ENCODE assay signal across 19 cellular contexts in genomic region chr7:41098846-41099245, GRCh38.
A peak's percentile ranks its signal among the peaks of the same experiment; 100 is the strongest.
DNase-seq lines count a peak whose midpoint lies in the region; ATAC-seq, FAIRE-seq and TF ChIP-seq lines count a peak whose summit lies in the region.
"Had no signal": no experiment of that assay in that cellular context is flagged by ENCODE, and none has a peak within 500 bp of the region (broad histone marks: within the 10 kb centered on the region; RNA-seq: fewer than 3 reads in every experiment).

No MANE protein-coding gene starts in this region.

- no peak overlapping the region for H2BK5ac ChIP-seq in neuronal stem cell (ENCODE audit: low read length)

- FAIRE-seq in GM12892 (lab: Jason Lieb, UNC) (peak; percentile 14), bronchial epithelial cell (lab: Jason Lieb, UNC) (peak; percentile 18)
- FAIRE-seq: A549, D721Med, GM19239, H1 had no signal

- DNase-seq in GM12892 (ENCODE audit: insufficient read length) (no peak), PC-9 (no peak), bronchial epithelial cell (ENCODE audit: low read depth) (no peak), neuronal stem cell (ENCODE audit: low spot score) (no peak), activated T-cell treated with anti-CD3 and anti-CD28 coated beads for 4 hours (no peak), pons (ENCODE audit: low spot score) (no peak), left cardiac atrium (no peak)
- DNase-seq: CD8-positive, alpha-beta T cell; COR-L47; DMS153; DMS79 treated with DMSO at 0.1 percent for 48 hours; GDM1 had no signal

- no peak overlapping the region for H2BK15ac ChIP-seq in neuronal stem cell (ENCODE audit: low read length)

- no peaks in the 10 kb centered on the region for H4K20me1 ChIP-seq in PC-9 (ENCODE audit: insufficient read depth)

- H3F3A ChIP-seq in PC-9 (ENCODE audit: insufficient read depth, low read depth): no peaks in the 10 kb centered on the region

- H3K14ac ChIP-seq in neuronal stem cell (ENCODE audit: low read length): no peak overlapping the region

- no peak overlapping the region for H3K4me2 ChIP-seq in PC-9
- no peak overlapping the region for H3K4me2 ChIP-seq in neuronal stem cell (ENCODE audit: insufficient read depth, low read length, poor library complexity, severe bottlenecking)
- H3K4me2 ChIP-seq: A549 had no signal

- no CpG with 5 or more reads among the region's 5 CpGs for WGBS in neuronal stem cell (ENCODE audit: extremely low coverage in 2 of 2, insufficient read length in 2 of 2, insufficient replicate concordance in 1 of 2), 2 donors

- CTCF ChIA-PET in PC-9 (lab: Charles Lee): no interaction called here

- TF ChIP-seq POLR2A in GM12892 (IDR thresholded peaks at IDR 0.05; ENCODE audit: low read depth, low read length): no peak

- H2AK5ac ChIP-seq in neuronal stem cell (ENCODE audit: low read depth, low read length): no peak overlapping the region

- H2BK12ac ChIP-seq in neuronal stem cell (ENCODE audit: low read length): no peak overlapping the region

- H3K27me3 ChIP-seq in PC-9 (ENCODE audit: insufficient read depth, low read depth) (no peaks in the 10 kb centered on the region), bronchial epithelial cell (ENCODE audit: control insufficient read depth, insufficient read depth, low read length) (no peaks in the 10 kb centered on the region), neuronal stem cell (ENCODE audit: control insufficient read depth in 3 of 3, insufficient read depth in 3 of 3, low read depth in 1 of 3, low read length in 3 of 3) (no peaks in the 10 kb centered on the region)

- no peaks in the 10 kb centered on the region for H3K9me2 ChIP-seq in PC-9 (ENCODE audit: insufficient read depth)

- H3K36me3 ChIP-seq in PC-9 (ENCODE audit: low read depth) (no peaks in the 10 kb centered on the region), bronchial epithelial cell (ENCODE audit: control insufficient read depth, insufficient read depth, low read length) (no peaks in the 10 kb centered on the region), neuronal stem cell (replicated peaks in 1 of 2; ENCODE audit: control insufficient read depth in 2 of 2, insufficient read depth in 2 of 2, low read length in 2 of 2) (no peaks in the 10 kb centered on the region)
- H3K36me3 ChIP-seq: HAP-1 had no signal

- POLR2A ChIA-PET in PC-9 (lab: Charles Lee; ENCODE audit: unreplicated experiment): interaction anchor here (0.6 to 0.9 kb wide), 2 partner anchors 9 to 143 kb away, joined by 3 to 5 read pairs; no protein-coding TSS in a partner anchor

- H3K9me3 ChIP-seq in PC-9 (ENCODE audit: insufficient read depth, low read depth): peaks cover 32% of the 10 kb centered on the region
- H3K9me3 ChIP-seq in neuronal stem cell (replicated peaks in 1 of 2; ENCODE audit: control insufficient read depth in 2 of 2, insufficient read depth in 1 of 2, low read depth in 1 of 2, low read length in 2 of 2): no peaks in the 10 kb centered on the region
- H3K9me3 ChIP-seq: A549, HAP-1 had no signal

- H4K8ac ChIP-seq in neuronal stem cell (ENCODE audit: low read depth, low read length): no peak overlapping the region

- no peaks in the 10 kb centered on the region for H3K79me1 ChIP-seq in neuronal stem cell (ENCODE audit: low read depth, low read length)

- H2AFZ ChIP-seq in PC-9 (0 out of 2 replicates have a peak overlapping the region, but pooled peaks have one; percentile 5), neuronal stem cell (ENCODE audit: low read length) (peak overlapping the region; percentile 37)

- no peak overlapping the region for H3K23ac ChIP-seq in neuronal stem cell (ENCODE audit: low read depth, low read length, poor library complexity)

- H3K4me1 ChIP-seq in PC-9 (replicated peaks; ENCODE audit: insufficient read depth) (peaks cover 6% of the 10 kb centered on the region; the same call in 1 of the 2 replicates), neuronal stem cell (ENCODE audit: control insufficient read depth in 2 of 2, insufficient read depth in 1 of 2, low read depth in 1 of 2, low read length in 2 of 2) (peaks cover 0 to 1% of the 10 kb centered on the region in 2 donors)
- H3K4me1 ChIP-seq: A549, HAP-1 had no signal

- no TSS peak for BruUV-seq in PC-9 (replicated peaks; lab: Mats Ljungman, UMichigan)

- H3K4ac ChIP-seq in neuronal stem cell (ENCODE audit: low read length): no peak overlapping the region

- no peak overlapping the region for H3K9ac ChIP-seq in neuronal stem cell (ENCODE audit: low read depth, low read length, poor library complexity)

- H3K4me3 ChIP-seq in PC-9 (no peak overlapping the region), bronchial epithelial cell (ENCODE audit: low read depth, low read length) (no peak overlapping the region), neuronal stem cell (ENCODE audit: low read length in 2 of 2) (no peak overlapping the region)
- H3K4me3 ChIP-seq: A549, HAP-1 had no signal

- H3K18ac ChIP-seq in neuronal stem cell (ENCODE audit: low read length): no peak overlapping the region

- no peaks in the 10 kb centered on the region for H3K79me2 ChIP-seq in PC-9 (ENCODE audit: low read depth)

- H3K27ac ChIP-seq in PC-9 (no peak overlapping the region), neuronal stem cell (replicated peaks; ENCODE audit: low read length) (no peak overlapping the region)
- H3K27ac ChIP-seq: A549, HL-60 had no signal

- TF ChIP-seq CTCF in PC-9 (conservative IDR thresholded peaks at IDR 0.05) (no peak), bronchial epithelial cell (IDR thresholded peaks at IDR 0.05; ENCODE audit: insufficient read depth, low read length, severe bottlenecking) (no peak)

- intact Hi-C loops in PC-9 (cut with micrococcal nuclease; ENCODE audit: unreplicated experiment) (no loop called here), left cardiac atrium (cut with DNase I) (no loop called here)

- no peak for ATAC-seq in HG02852 (IDR thresholded peaks at IDR 0.05; ENCODE audit: unreplicated experiment)
- no peak for ATAC-seq in left cardiac atrium
- ATAC-seq: A549; CD8-positive, alpha-beta T cell had no signal

- H4K91ac ChIP-seq in neuronal stem cell (ENCODE audit: low read depth, low read length, poor library complexity): no peak overlapping the region

- H2BK120ac ChIP-seq in neuronal stem cell (ENCODE audit: low read depth, low read length): no peak overlapping the region
